Comparison of ENCODE assay signal across 14 cellular contexts in genomic region chr18:2716394-2717326, GRCh38.
DNase-seq lines count a peak whose midpoint lies in the region; ATAC-seq, FAIRE-seq and TF ChIP-seq lines count a peak whose summit lies in the region.
"Had no signal": no experiment of that assay in that cellular context is flagged by ENCODE, and none has a peak within 500 bp of the region (broad histone marks: within the 10 kb centered on the region; RNA-seq: fewer than 3 reads in every experiment).

No MANE protein-coding gene starts in this region.

- BruUV-seq in HepG2 (replicated peaks; lab: Mats Ljungman, UMichigan), result no TSS peak

- no peaks in the 10 kb centered on the region for H3K27me3 Mint-ChIP-seq in activated naive CD4-positive, alpha-beta T cell treated with anti-CD3 and anti-CD28 coated beads, Interleukin-2, amount 10 ng/mL, durations not matched to agents 7 days and 5 days

- no peak overlapping the region for H3K9ac ChIP-seq in HepG2 (ENCODE audit: insufficient read depth, low read depth, low read length)

- H3K4me3 ChIP-seq in HepG2 (replicated peaks in 1 of 3; ENCODE audit: insufficient read depth in 1 of 3, low read depth in 2 of 3, low read length in 3 of 3) (no peak overlapping the region), stomach (no peak overlapping the region)
- H3K4me3 ChIP-seq: GM23338, left lung, SJCRH30, vagina had no signal

- FAIRE-seq in HepG2 (lab: Jason Lieb, UNC), result no peak

- POLR2A ChIA-PET in HepG2 (lab: Yijun Ruan, JAX), result no interaction called here

- H3K27ac Mint-ChIP-seq in activated naive CD4-positive, alpha-beta T cell treated with anti-CD3 and anti-CD28 coated beads, Interleukin-2, amount 10 ng/mL, durations not matched to agents 7 days and 5 days, result peak overlapping the region; percentile 58
- H3K27ac Mint-ChIP-seq: GM23338 had no signal

- intact Hi-C loops in HepG2 (cut with micrococcal nuclease; ENCODE audit: unreplicated experiment) (no loop called here), stomach (cut with DNase I; ENCODE audit: low total_unique reads) (no loop called here)

- DNase-seq in activated naive CD4-positive, alpha-beta T cell treated with anti-CD3 and anti-CD28 coated beads, Interleukin-2, amount 10 ng/mL, durations not matched to agents 7 days and 5 days, result no peak
- DNase-seq in activated naive CD4-positive, alpha-beta T cell treated with anti-CD3 and anti-CD28 coated beads, Interleukin-2, amount 50 U/mL, for 16 hours, result no peak
- peak in 13 of 61 donors; percentile 1 to 85 (median 8) for DNase-seq in caudate nucleus (lab: John Stamatoyannopoulos, UW)
- no peak for DNase-seq in HepG2 (ENCODE audit: low spot score)
- DNase-seq in superior temporal gyrus (ENCODE audit: extremely low spot score), result peak; percentile 29
- no peak for DNase-seq in stomach
- no peak for DNase-seq in NCI-H146 treated with DMSO at 0.1 percent for 48 hours (lab: John Stamatoyannopoulos, UW; ENCODE audit: unreplicated experiment)
- DNase-seq in NCI-H1694 (lab: John Stamatoyannopoulos, UW), result no peak
- DNase-seq: DMS79 treated with DMSO at 0.1 percent for 48 hours; left lung; NK-92 treated with Interleukin-12 subunit alpha and Interleukin-12 subunit beta, amount 100 ng/mL, for 24 hours; SJCRH30 had no signal

- peaks cover 24% of the 10 kb centered on the region for H3K79me2 ChIP-seq in HepG2 (ENCODE audit: insufficient read depth, low read length)

- ATAC-seq in HepG2, result peak; percentile 46
- ATAC-seq: GM23338, left lung had no signal

- no peaks in the 10 kb centered on the region for H3K9me3 ChIP-seq in HepG2 (ENCODE audit: low read length)
- no peaks in the 10 kb centered on the region for H3K9me3 ChIP-seq in stomach
- H3K9me3 ChIP-seq: left lung, SJCRH30, vagina had no signal

- H3K36me3 ChIP-seq in HepG2 (replicated peaks in 1 of 2; ENCODE audit: control insufficient read depth in 1 of 2, insufficient read depth in 2 of 2, low read length in 2 of 2), result peaks cover 16 to 76% of the 10 kb centered on the region in 2 experiments
- peaks cover 24 to 94% (median 90%) of the 10 kb centered on the region in 4 donors for H3K36me3 ChIP-seq in stomach

- TF ChIP-seq RAD21 in HepG2 (CRISPR knock-in tag; IDR thresholded peaks at IDR 0.05), result no peak

- H3K4me1 ChIP-seq in HepG2 (ENCODE audit: insufficient read depth, low read length) (0 out of 2 replicates have a peak, but pooled peaks cover 13% of the 10 kb centered on the region), stomach (peaks cover 0 to 20% (median 4%) of the 10 kb centered on the region in 4 donors)
- H3K4me1 ChIP-seq: left lung, SJCRH30 had no signal

- no peaks in the 10 kb centered on the region for H4K20me1 ChIP-seq in HepG2 (ENCODE audit: insufficient read depth, low read length)

- in situ Hi-C loops in HepG2 (cut with HindIII; ENCODE audit: extremely low pct_ligation_motif_present, low pct_unique_long_range_greater_than_20kb), result no loop called here

- no CpG with 5 or more reads among the region's 6 CpGs for WGBS in HepG2 (ENCODE audit: low lambda C conversion rate)
- 80 to 89% (median 83%) methylated on average over 3 to 6 of the region's 6 CpGs for WGBS in stomach, 5 donors

- CTCF ChIA-PET in activated naive CD4-positive, alpha-beta T cell treated with anti-CD3 and anti-CD28 coated beads, Interleukin-2, amount 10 ng/mL, durations not matched to agents 7 days and 5 days (lab: Charles Lee), result interaction anchor here (0.9 kb wide), 1 partner anchor 15 kb away, joined by 3 read pairs; no protein-coding TSS in a partner anchor
- CTCF ChIA-PET in HepG2 (lab: Yijun Ruan, JAX; ENCODE audit: low intra/inter-chr PET ratio, low total read pairs), result no interaction called here

- H3K4me1 Mint-ChIP-seq in activated naive CD4-positive, alpha-beta T cell treated with anti-CD3 and anti-CD28 coated beads, Interleukin-2, amount 10 ng/mL, durations not matched to agents 7 days and 5 days, result peaks cover 30% of the 10 kb centered on the region

- no peaks in the 10 kb centered on the region for H3K9me3 Mint-ChIP-seq in activated naive CD4-positive, alpha-beta T cell treated with anti-CD3 and anti-CD28 coated beads, Interleukin-2, amount 10 ng/mL, durations not matched to agents 7 days and 5 days
- H3K9me3 Mint-ChIP-seq: GM23338 had no signal

- no peak overlapping the region for H2AFZ ChIP-seq in HepG2 (ENCODE audit: low read length)
- H2AFZ ChIP-seq: GM23338 had no signal

- peaks cover 85% of the 10 kb centered on the region for H3K36me3 Mint-ChIP-seq in activated naive CD4-positive, alpha-beta T cell treated with anti-CD3 and anti-CD28 coated beads, Interleukin-2, amount 10 ng/mL, durations not matched to agents 7 days and 5 days

- H3K4me3 Mint-ChIP-seq in activated naive CD4-positive, alpha-beta T cell treated with anti-CD3 and anti-CD28 coated beads, Interleukin-2, amount 10 ng/mL, durations not matched to agents 7 days and 5 days, result no peak overlapping the region
- H3K4me3 Mint-ChIP-seq: GM23338 had no signal

- TF ChIP-seq POLR2A in HepG2 (IDR thresholded peaks at IDR 0.05; ENCODE audit: insufficient read depth in 1 of 2, low read depth in 2 of 2, low read length in 2 of 2) (no peak), stomach (IDR thresholded peaks at IDR 0.05) (no peak)

- peak overlapping the region; percentile 11 for H3K27ac ChIP-seq in caudate nucleus (ENCODE audit: low read depth, low read length)
- no peak overlapping the region for H3K27ac ChIP-seq in HepG2 (ENCODE audit: extremely low read length, insufficient read depth, low read length)
- H3K27ac ChIP-seq in stomach, result no peak overlapping the region
- H3K27ac ChIP-seq: left lung, SJCRH30, vagina had no signal

- H3K4me2 ChIP-seq in HepG2 (ENCODE audit: low read depth, low read length), result no peak overlapping the region
- H3K4me2 ChIP-seq: GM23338 had no signal

- TF ChIP-seq CTCF in HepG2 (CRISPR knock-in tag; IDR thresholded peaks at IDR 0.05), result no peak
- no peak for TF ChIP-seq CTCF in stomach (IDR thresholded peaks at IDR 0.05)

- H3K27me3 ChIP-seq in HepG2 (ENCODE audit: control insufficient read depth in 1 of 2, insufficient read depth in 2 of 2, low read length in 2 of 2), result no peaks in the 10 kb centered on the region; a peak in 1 of 5 replicates
- no peaks in the 10 kb centered on the region for H3K27me3 ChIP-seq in stomach
- H3K27me3 ChIP-seq: left lung, SJCRH30, vagina had no signal

- TF ChIP-seq EP300 in HepG2 (IDR thresholded peaks at IDR 0.05; ENCODE audit: low read depth in 2 of 2, low read length in 2 of 2), result no peak
- TF ChIP-seq EP300 in HepG2 (CRISPR knock-in tag; IDR thresholded peaks at IDR 0.05; ENCODE audit: borderline replicate concordance), result no peak
- TF ChIP-seq EP300 in stomach (IDR thresholded peaks at IDR 0.05), result no peak

TF ChIP-seq in HepG2, 621 proteins besides CTCF, POLR2A, EP300 and RAD21:
- TF ChIP-seq PRDM15 (CRISPR knock-in tag; IDR thresholded peaks at IDR 0.05), result no peak
- no peak for TF ChIP-seq CHD4 (IDR thresholded peaks at IDR 0.05; ENCODE audit: borderline replicate concordance, low read length)
- no peak for TF ChIP-seq HOXA7 (CRISPR knock-in tag; IDR thresholded peaks at IDR 0.05)
- TF ChIP-seq ZNF34 (CRISPR knock-in tag; IDR thresholded peaks at IDR 0.05; ENCODE audit: borderline replicate concordance), result no peak
- TF ChIP-seq NRL (CRISPR knock-in tag; IDR thresholded peaks at IDR 0.05; ENCODE audit: borderline replicate concordance), result no peak
- TF ChIP-seq ZGPAT (CRISPR knock-in tag; IDR thresholded peaks at IDR 0.05), result no peak
- TF ChIP-seq ZNF431 (CRISPR knock-in tag; IDR thresholded peaks at IDR 0.05; ENCODE audit: borderline replicate concordance, low read depth), result no peak
- no peak for TF ChIP-seq TAF15 (IDR thresholded peaks at IDR 0.05; ENCODE audit: low read depth, low read length, poor library complexity, severe bottlenecking)
- TF ChIP-seq DMAP1 (CRISPR knock-in tag; IDR thresholded peaks at IDR 0.05), result no peak
- no peak for TF ChIP-seq ZBTB7A (CRISPR knock-in tag; IDR thresholded peaks at IDR 0.05)
